In the genomic region with DNA sequence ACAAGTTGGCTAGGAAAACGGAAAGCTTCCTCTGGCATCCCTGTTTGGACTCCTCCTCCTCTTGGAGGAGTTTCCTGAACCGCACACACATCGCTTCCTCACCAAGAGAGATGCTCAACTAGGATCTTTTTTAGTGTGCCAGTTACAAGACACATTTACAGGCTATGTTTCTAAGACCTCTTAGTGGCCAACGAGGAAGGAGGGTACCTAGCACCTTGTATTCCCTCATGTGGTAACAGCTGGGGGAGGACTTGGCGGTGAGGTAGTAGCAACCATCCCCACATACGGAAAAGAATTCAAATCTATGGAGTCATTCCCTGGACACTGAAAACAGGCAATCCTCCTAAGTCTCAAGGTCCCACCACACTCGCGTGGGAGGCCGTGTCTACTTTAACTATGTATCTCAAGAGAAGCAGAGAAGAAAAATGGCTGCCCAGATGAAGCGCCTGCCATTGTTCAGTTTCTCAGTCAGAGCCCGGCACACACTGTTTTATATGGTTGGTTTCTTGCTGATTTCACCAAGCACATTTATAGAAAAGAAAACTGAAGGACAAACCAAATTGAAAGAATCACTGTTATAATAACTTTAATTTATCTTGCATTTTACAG, we compare ENCODE assay signal across 1 cellular context.
TF ChIP-seq lines count a peak whose summit lies in the region.

No MANE protein-coding gene starts in this region.

TF ChIP-seq in A549, 52 proteins besides CTCF, POLR2A, EP300 and RAD21:
- TF ChIP-seq TFCP2L1 (CRISPR knock-in tag; IDR thresholded peaks at IDR 0.05) (no peak), RNF2 (IDR thresholded peaks at IDR 0.05; ENCODE audit: borderline replicate concordance, low read depth) (no peak), KDM1A (IDR thresholded peaks at IDR 0.05; ENCODE audit: low read depth) (no peak), TP53 (CRISPR knock-in tag; IDR thresholded peaks at IDR 0.05) (no peak), ESRRA (IDR thresholded peaks at IDR 0.05; ENCODE audit: borderline replicate concordance, low read length) (no peak), GATA3 (IDR thresholded peaks at IDR 0.05; ENCODE audit: borderline replicate concordance) (no peak), HOXB5 (CRISPR knock-in tag; IDR thresholded peaks at IDR 0.05) (no peak), ZSCAN20 (CRISPR knock-in tag; IDR thresholded peaks at IDR 0.05) (no peak), POLR2AphosphoS2 (conservative IDR thresholded peaks at IDR 0.05; ENCODE audit: low read length) (0 out of 2 replicates have a peak, but pooled peaks have one; percentile 77), JUN (IDR thresholded peaks at IDR 0.05) (peak in 1 of 2 experiments; percentile 6; a peak in 1 of 5 replicates), CHD2 (IDR thresholded peaks at IDR 0.05; ENCODE audit: low read length, partially characterized antibody) (no peak), EHMT2 (IDR thresholded peaks at IDR 0.05; ENCODE audit: low read depth) (no peak), SMC3 (IDR thresholded peaks at IDR 0.05) (no peak), FOSL2 (IDR thresholded peaks at IDR 0.05) (no peak), FOSL2 (CRISPR knock-in tag; IDR thresholded peaks at IDR 0.05) (no peak), NFE2L2 (conservative IDR thresholded peaks at IDR 0.05; ENCODE audit: low read length) (no peak)
- TF ChIP-seq, protein P1, sequence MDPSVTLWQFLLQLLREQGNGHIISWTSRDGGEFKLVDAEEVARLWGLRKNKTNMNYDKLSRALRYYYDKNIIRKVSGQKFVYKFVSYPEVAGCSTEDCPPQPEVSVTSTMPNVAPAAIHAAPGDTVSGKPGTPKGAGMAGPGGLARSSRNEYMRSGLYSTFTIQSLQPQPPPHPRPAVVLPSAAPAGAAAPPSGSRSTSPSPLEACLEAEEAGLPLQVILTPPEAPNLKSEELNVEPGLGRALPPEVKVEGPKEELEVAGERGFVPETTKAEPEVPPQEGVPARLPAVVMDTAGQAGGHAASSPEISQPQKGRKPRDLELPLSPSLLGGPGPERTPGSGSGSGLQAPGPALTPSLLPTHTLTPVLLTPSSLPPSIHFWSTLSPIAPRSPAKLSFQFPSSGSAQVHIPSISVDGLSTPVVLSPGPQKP (IDR thresholded peaks at IDR 0.05; ENCODE audit: low read depth, low read length) = no peak
- TF ChIP-seq, protein P2, sequence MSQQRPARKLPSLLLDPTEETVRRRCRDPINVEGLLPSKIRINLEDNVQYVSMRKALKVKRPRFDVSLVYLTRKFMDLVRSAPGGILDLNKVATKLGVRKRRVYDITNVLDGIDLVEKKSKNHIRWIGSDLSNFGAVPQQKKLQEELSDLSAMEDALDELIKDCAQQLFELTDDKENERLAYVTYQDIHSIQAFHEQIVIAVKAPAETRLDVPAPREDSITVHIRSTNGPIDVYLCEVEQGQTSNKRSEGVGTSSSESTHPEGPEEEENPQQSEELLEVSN (IDR thresholded peaks at IDR 0.05; ENCODE audit: borderline replicate concordance, low read depth) = no peak
